14 cellular contexts compared by ENCODE assay signal in genomic region chr10:48476279-48476982, GRCh38.
DNase-seq lines count a peak whose midpoint lies in the region; TF ChIP-seq lines count a peak whose summit lies in the region.
"Had no signal": no experiment of that assay in that cellular context is flagged by ENCODE, and none has a peak within 500 bp of the region (broad histone marks: within the 10 kb centered on the region; RNA-seq: fewer than 3 reads in every experiment).

No MANE protein-coding gene starts in this region.

- no peak overlapping the region for H2BK5ac ChIP-seq in mesenchymal stem cell (ENCODE audit: low read depth, low read length, poor library complexity, severe bottlenecking)

- no peaks in the 10 kb centered on the region for H3F3A ChIP-seq in smooth muscle cell (ENCODE audit: low read depth)

- H3K27ac ChIP-seq in mesenchymal stem cell (ENCODE audit: low read length, poor library complexity, severe bottlenecking) (no peak overlapping the region), smooth muscle cell (ENCODE audit: low read depth) (no peak overlapping the region)
- H3K27ac ChIP-seq: testis had no signal

- H3K79me1 ChIP-seq in mesenchymal stem cell (replicated peaks; ENCODE audit: low read length, poor library complexity, severe bottlenecking): peaks cover 4% of the 10 kb centered on the region

- H3K4me2 ChIP-seq in mesenchymal stem cell (ENCODE audit: low read length, poor library complexity, severe bottlenecking) (no peak overlapping the region), smooth muscle cell (no peak overlapping the region)

- H3K79me2 ChIP-seq in smooth muscle cell (ENCODE audit: low read depth): no peaks in the 10 kb centered on the region

- H3K23ac ChIP-seq in mesenchymal stem cell (ENCODE audit: low read length in 2 of 2): no peak overlapping the region

- H2AFZ ChIP-seq in mesenchymal stem cell (ENCODE audit: low read depth, low read length): no peak overlapping the region
- H2AFZ ChIP-seq in smooth muscle cell (ENCODE audit: low read depth): no peak overlapping the region

- no peaks in the 10 kb centered on the region for H3K27me3 ChIP-seq in mesenchymal stem cell (ENCODE audit: control insufficient read depth in 1 of 2, insufficient read depth in 1 of 2, low read length in 2 of 2)
- no peaks in the 10 kb centered on the region for H3K27me3 ChIP-seq in smooth muscle cell (ENCODE audit: low read depth)
- H3K27me3 ChIP-seq: testis had no signal

- H3K4ac ChIP-seq in mesenchymal stem cell (ENCODE audit: low read depth in 1 of 2, low read length in 2 of 2): peak overlapping the region in 1 of 2 experiments; percentile 66

- H3K9me3 ChIP-seq in mesenchymal stem cell (ENCODE audit: control insufficient read depth, low read length): no peaks in the 10 kb centered on the region
- H3K9me3 ChIP-seq in smooth muscle cell (replicated peaks; ENCODE audit: low read depth): no peaks in the 10 kb centered on the region
- H3K9me3 ChIP-seq: testis had no signal

- no peaks in the 10 kb centered on the region for H4K20me1 ChIP-seq in smooth muscle cell (ENCODE audit: low read depth)

- H3K4me3 ChIP-seq in mesenchymal stem cell (ENCODE audit: insufficient read depth in 1 of 2, low read depth in 1 of 2, low read length in 2 of 2) (no peak overlapping the region), smooth muscle cell (no peak overlapping the region)

- H2AK5ac ChIP-seq in mesenchymal stem cell (ENCODE audit: low read length, severe bottlenecking): no peak overlapping the region

- peak overlapping the region; percentile 30 to 55 for H3K18ac ChIP-seq in mesenchymal stem cell (ENCODE audit: low read depth in 1 of 2, low read length in 2 of 2)

- H3K9ac ChIP-seq in mesenchymal stem cell (ENCODE audit: low read length): no peak overlapping the region
- no peak overlapping the region for H3K9ac ChIP-seq in smooth muscle cell (ENCODE audit: low read depth)

- H3K4me1 ChIP-seq in mesenchymal stem cell (ENCODE audit: control insufficient read depth, insufficient read depth, low read depth, low read length): peaks cover 3% of the 10 kb centered on the region
- H3K4me1 ChIP-seq in smooth muscle cell (ENCODE audit: low read depth): no peaks in the 10 kb centered on the region
- H3K4me1 ChIP-seq: testis had no signal

- TF ChIP-seq CTCF in smooth muscle cell (IDR thresholded peaks at IDR 0.05; ENCODE audit: borderline replicate concordance, insufficient read depth, poor library complexity, severe bottlenecking): no peak

- peak overlapping the region; percentile 92 for H4K91ac ChIP-seq in mesenchymal stem cell (ENCODE audit: low read length)

- 61% methylated on average over 9 of the region's 9 CpGs for WGBS in mesenchymal stem cell
- WGBS in smooth muscle cell (ENCODE audit: low lambda C conversion rate): 42% methylated on average over 9 of the region's 9 CpGs

- no peak overlapping the region for H2BK15ac ChIP-seq in mesenchymal stem cell (ENCODE audit: low read depth, poor library complexity, severe bottlenecking)

- peak overlapping the region; percentile 88 for H4K8ac ChIP-seq in mesenchymal stem cell (ENCODE audit: low read length)

- DNase-seq in DMS79 treated with DMSO at 0.1 percent for 48 hours (lab: John Stamatoyannopoulos, UW): peak; percentile 48
- DNase-seq in NCI-H146 treated with DMSO at 0.1 percent for 48 hours (lab: John Stamatoyannopoulos, UW; ENCODE audit: unreplicated experiment): peak; percentile 65
- DNase-seq in UCSD-AML1 (lab: John Stamatoyannopoulos, UW; ENCODE audit: unreplicated experiment): peak; percentile 38
- no peak for DNase-seq in mesenchymal stem cell
- no peak for DNase-seq in smooth muscle cell (lab: John Stamatoyannopoulos, UW; ENCODE audit: unreplicated experiment)
- DNase-seq in Ammon's horn (ENCODE audit: low spot score): no peak
- DNase-seq in NCI-H1048 (lab: John Stamatoyannopoulos, UW): no peak
- DNase-seq in T-helper 1 cell: no peak
- DNase-seq: activated CD4-positive, alpha-beta T cell treated with anti-CD3 and anti-CD28 coated beads, Interleukin-2, amount 50 U/mL, for 4 hours; activated naive CD4-positive, alpha-beta T cell treated with anti-CD3 and anti-CD28 coated beads for 36 hours; CD4-positive, alpha-beta T cell; NCI-H2029; PC-3; testis had no signal

- H3K36me3 ChIP-seq in mesenchymal stem cell (ENCODE audit: control insufficient read depth in 1 of 2, insufficient read depth in 2 of 2, low read depth in 1 of 2, low read length in 2 of 2) (peaks cover 7 to 70% of the 10 kb centered on the region in 2 experiments), smooth muscle cell (ENCODE audit: low read depth) (no peaks in the 10 kb centered on the region)

- H3K14ac ChIP-seq in mesenchymal stem cell (ENCODE audit: low read length in 2 of 2): no peak overlapping the region

- H2BK12ac ChIP-seq in mesenchymal stem cell (ENCODE audit: low read length in 2 of 2): no peak overlapping the region

- peak overlapping the region; percentile 71 for H2BK120ac ChIP-seq in mesenchymal stem cell (ENCODE audit: low read depth, low read length)

Comparison
In these comparisons a context has a peak if more than half of its experiments do, and no peak if none do; other contexts are left out.
1. DNase-seq: peak in DMS79 treated with DMSO at 0.1 percent for 48 hours (single experiment), NCI-H146 treated with DMSO at 0.1 percent for 48 hours (single experiment) and UCSD-AML1 (single experiment); none in mesenchymal stem cell (single experiment), smooth muscle cell (single experiment), Ammon's horn (single experiment), NCI-H1048 (single experiment) and T-helper 1 cell (0 of 5).